In the genomic region with DNA sequence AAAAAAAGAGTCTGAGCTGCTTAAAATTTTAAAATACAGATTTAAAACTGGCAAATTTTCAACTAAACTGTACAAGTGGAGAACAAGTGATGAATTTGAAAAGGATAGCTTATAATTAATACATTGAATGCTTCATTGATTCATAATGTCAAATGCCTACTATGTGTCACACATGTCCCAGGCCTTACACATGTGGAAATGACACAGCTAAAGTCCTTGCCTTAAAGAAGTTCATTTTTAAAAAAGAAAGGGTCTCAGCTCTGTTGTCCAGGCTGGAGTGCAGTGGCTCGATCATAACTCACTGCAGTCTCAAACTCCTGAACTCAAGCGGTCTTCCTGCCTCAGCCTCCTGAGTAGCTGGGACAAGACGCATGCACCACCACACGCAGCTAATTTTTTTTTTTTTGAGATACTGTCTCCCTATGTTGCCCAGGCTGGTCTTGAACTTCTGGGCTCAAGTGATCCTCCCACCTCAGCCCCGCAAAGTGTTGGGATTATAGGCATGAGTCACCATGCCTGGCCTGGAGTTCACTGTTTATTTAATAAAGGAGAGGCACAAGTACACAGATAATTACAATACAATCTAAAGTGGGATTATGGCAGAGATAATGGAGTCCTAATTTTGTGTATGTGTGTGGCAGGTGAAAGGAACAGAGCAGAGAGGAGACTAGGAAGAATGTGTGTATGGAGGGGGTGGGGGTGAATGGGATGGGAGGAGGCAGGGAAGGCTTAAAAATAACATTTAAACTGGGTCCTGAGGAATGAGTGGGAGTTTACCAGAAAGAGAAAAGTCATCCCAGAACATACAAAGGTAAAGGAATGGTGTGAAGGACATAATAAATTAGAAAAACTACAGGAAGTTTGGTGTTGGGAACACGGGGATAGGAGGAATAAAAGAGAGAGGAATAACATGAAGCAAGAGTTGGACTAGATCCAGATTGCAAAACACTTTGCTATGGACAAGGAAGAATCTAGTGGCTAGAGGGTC, we compare ENCODE assay signal across 11 cellular contexts. TPM values are rescaled to one million over a fixed set of nuclear protein-coding genes. Genes with fewer than 3 reads are reported as not detected.
A peak's percentile ranks its signal among the peaks of the same experiment; 100 is the strongest.
DNase-seq lines count a peak whose midpoint lies in the region; ATAC-seq lines count a peak whose summit lies in the region.
"Had no signal": no experiment of that assay in that cellular context is flagged by ENCODE, and none has a peak within 500 bp of the region (broad histone marks: within the 10 kb centered on the region; RNA-seq: fewer than 3 reads in every experiment).

No MANE protein-coding gene starts in this region.

- no peak overlapping the region for H3K23ac ChIP-seq in trophoblast cell (ENCODE audit: low read length)

- H3K4me1 Mint-ChIP-seq in central memory CD8-positive, alpha-beta T cell = peaks cover 67% of the 10 kb centered on the region

- no peak overlapping the region for H3K27ac ChIP-seq in trophoblast cell (ENCODE audit: low read depth, low read length)

- WGBS in trophoblast cell (ENCODE audit: extremely low coverage, insufficient coverage, insufficient read length) = no CpG with 5 or more reads among the region's 6 CpGs

- no peaks in the 10 kb centered on the region for H3K9me3 Mint-ChIP-seq in central memory CD8-positive, alpha-beta T cell
- H3K9me3 Mint-ChIP-seq: naive B cell had no signal

- peaks cover 7% of the 10 kb centered on the region for H3K79me1 ChIP-seq in trophoblast cell (ENCODE audit: low read length)

- H3K36me3 ChIP-seq in trophoblast cell (ENCODE audit: control insufficient read depth in 1 of 2, insufficient read depth in 2 of 2, low read length in 2 of 2) = no peaks in the 10 kb centered on the region

- no peaks in the 10 kb centered on the region for H3K9me3 ChIP-seq in trophoblast cell (ENCODE audit: insufficient read depth, low read depth, low read length)
- H3K9me3 ChIP-seq: SK-N-SH had no signal

- H3K4me1 ChIP-seq in trophoblast cell (ENCODE audit: control insufficient read depth in 1 of 2, insufficient read depth in 2 of 2, low read length in 2 of 2) = no peaks in the 10 kb centered on the region

- no peak overlapping the region for H2AK5ac ChIP-seq in trophoblast cell (ENCODE audit: low read length)

- peaks cover 10% of the 10 kb centered on the region for H3K36me3 Mint-ChIP-seq in central memory CD8-positive, alpha-beta T cell (ENCODE audit: insufficient read depth)
- H3K36me3 Mint-ChIP-seq: naive B cell had no signal

- no peak overlapping the region for H3K27ac Mint-ChIP-seq in central memory CD8-positive, alpha-beta T cell (ENCODE audit: low read depth)
- H3K27ac Mint-ChIP-seq: naive B cell had no signal

- H3K79me2 ChIP-seq in trophoblast cell (ENCODE audit: control insufficient read depth, insufficient read depth, low read length, poor library complexity) = peaks cover 14% of the 10 kb centered on the region

- no peak overlapping the region for H4K12ac ChIP-seq in trophoblast cell (ENCODE audit: low read depth, low read length)

- ATAC-seq in central memory CD8-positive, alpha-beta T cell (replicated peaks; ENCODE audit: extremely low read depth, poor library complexity, severe bottlenecking) = no peak
- ATAC-seq in GM19463 (IDR thresholded peaks at IDR 0.05; ENCODE audit: unreplicated experiment) = no peak
- no peak for ATAC-seq in left cardiac atrium
- ATAC-seq: esophagus mucosa had no signal

- H3K4me3 Mint-ChIP-seq in central memory CD8-positive, alpha-beta T cell = peak overlapping the region; percentile 9

- H2AFZ ChIP-seq in trophoblast cell (ENCODE audit: insufficient read depth, low read length, poor library complexity) = no peak overlapping the region

- no peaks in the 10 kb centered on the region for H3K27me3 ChIP-seq in trophoblast cell (ENCODE audit: insufficient read depth, low read length)

- H2BK120ac ChIP-seq in trophoblast cell (ENCODE audit: insufficient read depth, low read length, poor library complexity) = no peak overlapping the region

- H2BK12ac ChIP-seq in trophoblast cell (ENCODE audit: low read length) = no peak overlapping the region

- no peak overlapping the region for H3K9ac ChIP-seq in trophoblast cell (ENCODE audit: low read length)
- H3K9ac ChIP-seq: SK-N-SH had no signal

- H4K8ac ChIP-seq in trophoblast cell (ENCODE audit: low read depth, low read length) = no peak overlapping the region

- H4K91ac ChIP-seq in trophoblast cell (ENCODE audit: low read depth, low read length) = no peak overlapping the region

- H3K4me3 ChIP-seq in trophoblast cell (ENCODE audit: low read depth, low read length) = no peak overlapping the region

- intact Hi-C loops in left cardiac atrium (cut with DNase I) = no loop called here

- H3K4ac ChIP-seq in trophoblast cell (ENCODE audit: low read depth, low read length) = peak overlapping the region; percentile 90

- no peak overlapping the region for H3K4me2 ChIP-seq in trophoblast cell (ENCODE audit: low read length)
- H3K4me2 ChIP-seq: SK-N-SH had no signal

- DNase-seq in ELR (ENCODE audit: low read depth) = peak; percentile 61
- DNase-seq in NCI-H1930 (lab: John Stamatoyannopoulos, UW) = peak; percentile 87 to 88
- no peak for DNase-seq in central memory CD8-positive, alpha-beta T cell (ENCODE audit: low spot score in 2 of 2)
- DNase-seq in trophoblast cell = no peak
- DNase-seq in foreskin melanocyte = no peak
- DNase-seq in left cardiac atrium = no peak
- no peak for DNase-seq in globus pallidus (ENCODE audit: low spot score)
- DNase-seq: naive B cell, SK-N-SH had no signal

- no peak overlapping the region for H2BK5ac ChIP-seq in trophoblast cell (ENCODE audit: low read depth, low read length, poor library complexity)

- no peak overlapping the region for H3K18ac ChIP-seq in trophoblast cell (ENCODE audit: low read length)

- H3K14ac ChIP-seq in trophoblast cell (ENCODE audit: low read length) = no peak overlapping the region

- no peaks in the 10 kb centered on the region for H3K27me3 Mint-ChIP-seq in central memory CD8-positive, alpha-beta T cell
- H3K27me3 Mint-ChIP-seq: naive B cell had no signal

RNA-seq across cellular contexts. Expression of gene NCOA5, which starts 4.7 kb away (rescaled TPM):
- 19.1 and 19.7 TPM in 2 replicates for polyA plus RNA-seq in trophoblast cell (2013)
- 10 to 100 TPM; 19.6 to 21.1 TPM for total RNA-seq in left cardiac atrium

RNA-seq across cellular contexts. Expression of gene CD40, which starts 33.0 kb away (rescaled TPM):
- 4.7 and 5.4 TPM in 2 replicates for polyA plus RNA-seq in trophoblast cell (2013)
- total RNA-seq in left cardiac atrium = 10 to 100 TPM; 11.1 to 13.7 TPM
- polyA plus RNA-seq: SK-N-SH had no signal

RNA-seq across cellular contexts. Expression of gene SLC12A5, which starts 56.1 kb away (rescaled TPM):
- polyA plus RNA-seq in trophoblast cell (2013) = 19.7 and 21.1 TPM in 2 replicates
- 1 to 10 TPM; 2.6 to 3.2 TPM for total RNA-seq in left cardiac atrium
- total RNA-seq: esophagus mucosa had no signal

Comparison
In these comparisons a context has a peak if more than half of its experiments do, and no peak if none do; other contexts are left out.
1. DNase-seq: peak in ELR (single experiment) and NCI-H1930 (2 of 2); none in central memory CD8-positive, alpha-beta T cell (0 of 2), trophoblast cell (0 of 2), foreskin melanocyte (single experiment), left cardiac atrium (single experiment) and globus pallidus (single experiment).